ENCODE assay signal across 12 cellular contexts in genomic region chr7:74235525-74236269, GRCh38.
"Had no signal": no experiment of that assay in that cellular context is flagged by ENCODE, and none has a peak within 500 bp of the region (broad histone marks: within the 10 kb centered on the region; RNA-seq: fewer than 3 reads in every experiment).

No MANE protein-coding gene starts in this region.

- H3K4me1 ChIP-seq: colonic mucosa, foreskin keratinocyte had no signal

- H3K9me3 ChIP-seq: colonic mucosa had no signal

- H3K4me3 ChIP-seq: colonic mucosa had no signal

- DNase-seq: activated CD4-positive, alpha-beta T cell treated with anti-CD3 and anti-CD28 coated beads for 4 hours; activated naive CD4-positive, alpha-beta T cell treated with anti-CD3 and anti-CD28 coated beads, Interleukin-2, amount 50 U/mL, for 16 hours; central memory CD4-positive, alpha-beta T cell; colonic mucosa; foreskin keratinocyte; kidney glomerular epithelial cell; mesendoderm; natural killer cell; stimulated activated CD4-positive, alpha-beta T cell treated with anti-CD3 and anti-CD28 coated beads, Interleukin-12 subunit alpha, Interleukin-12 subunit beta, amount 100 ng/mL, for 4 hours; stimulated activated CD4-positive, alpha-beta T cell treated with anti-CD3 and anti-CD28 coated beads, Interleukin-2, amount 100 ng/mL, for 24 hours; T-helper 1 cell had no signal

- H3K36me3 ChIP-seq: colonic mucosa had no signal

- H3K27me3 ChIP-seq: colonic mucosa, foreskin keratinocyte had no signal

- ATAC-seq: foreskin keratinocyte, natural killer cell had no signal

- H3K27ac ChIP-seq: colonic mucosa, foreskin keratinocyte, VCaP had no signal
